Comparison of ENCODE assay signal across 12 cellular contexts in the genomic region with DNA sequence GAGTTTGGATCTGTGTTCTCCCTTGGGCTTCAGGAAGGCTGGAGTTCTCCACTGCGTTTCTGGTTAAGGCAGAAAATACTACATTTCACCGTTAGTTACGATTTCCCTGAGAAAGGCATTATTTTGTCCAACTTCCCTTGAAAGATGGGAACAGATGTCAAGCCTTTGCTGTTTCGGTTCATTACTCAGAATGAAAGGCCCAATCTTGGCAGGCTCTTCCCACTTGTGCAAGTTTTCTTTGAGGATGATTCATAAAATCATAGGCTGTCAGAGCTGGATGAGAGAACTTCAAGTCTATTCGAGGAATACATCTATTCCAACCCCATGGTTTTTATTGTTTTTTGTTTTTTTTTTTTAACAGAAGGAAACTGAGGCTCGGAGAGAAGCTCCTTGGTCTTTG.
"Had no signal": no experiment of that assay in that cellular context is flagged by ENCODE, and none has a peak within 500 bp of the region (broad histone marks: within the 10 kb centered on the region; RNA-seq: fewer than 3 reads in every experiment).

No MANE protein-coding gene starts in this region.

- H3K9me3 ChIP-seq: left lung, prostate gland, thyroid gland had no signal

- H3K36me3 ChIP-seq: cardiac muscle cell, left lung, prostate gland, thyroid gland had no signal

- H3K27me3 ChIP-seq: cardiac muscle cell, thyroid gland had no signal

- H3K4me1 ChIP-seq: left lung, prostate gland, thyroid gland had no signal

- ATAC-seq: left lung, natural killer cell, right cardiac atrium, T-helper 17 cell had no signal

- H3K27ac ChIP-seq: cardiac muscle cell, left lung, prostate gland, thyroid gland, WERI-Rb-1 had no signal

- H3K4me3 ChIP-seq: cardiac muscle cell, left lung, prostate gland, thyroid gland had no signal

- DNase-seq: activated CD4-positive, alpha-beta memory T cell treated with anti-CD3 and anti-CD28 coated beads, Interleukin-2, amount 10 ng/mL, durations not matched to agents 7 days and 5 days; activated naive CD4-positive, alpha-beta T cell treated with anti-CD3 and anti-CD28 coated beads, Interleukin-2, amount 10 ng/mL, durations not matched to agents 7 days and 5 days; activated T-cell treated with anti-CD3 and anti-CD28 coated beads, Interleukin-2, amount 50 U/mL, for 24 hours; left lung; natural killer cell; occipital lobe; right cardiac atrium; T-helper 17 cell; thyroid gland; WERI-Rb-1 had no signal
